5 cellular contexts compared by ENCODE assay signal in genomic region chr4:110978761-110979160, GRCh38.
"Had no signal": no experiment of that assay in that cellular context is flagged by ENCODE, and none has a peak within 500 bp of the region (broad histone marks: within the 10 kb centered on the region; RNA-seq: fewer than 3 reads in every experiment).

No MANE protein-coding gene starts in this region.

- H3K4me3 ChIP-seq: K562 had no signal

- DNase-seq: IMR-90, KBM-7 had no signal

- FAIRE-seq: HepG2, HTR-8/SVneo, K562 had no signal
